ENCODE assay signal across 25 cellular contexts in genomic region chr18:22229456-22230124, GRCh38.
"Had no signal": no experiment of that assay in that cellular context is flagged by ENCODE, and none has a peak within 500 bp of the region (broad histone marks: within the 10 kb centered on the region; RNA-seq: fewer than 3 reads in every experiment).

No MANE protein-coding gene starts in this region.

- H3K9me3 ChIP-seq: colonic mucosa, esophagus muscularis mucosa, gastroesophageal sphincter, heart left ventricle, left lung, mucosa of descending colon, neutrophil, testis, tibial artery, upper lobe of left lung had no signal

- H3K9ac ChIP-seq: parathyroid adenoma had no signal

- H3K4me3 ChIP-seq: colonic mucosa, esophagus muscularis mucosa, gastroesophageal sphincter, heart left ventricle, left lung, mucosa of descending colon, testis, tibial artery, upper lobe of left lung had no signal

- H3K27ac ChIP-seq: colonic mucosa, esophagus muscularis mucosa, foreskin keratinocyte, gastroesophageal sphincter, heart left ventricle, left lung, neutrophil, parathyroid adenoma, testis, tibial artery, upper lobe of left lung had no signal

- DNase-seq: colonic mucosa; effector CD8-positive, alpha-beta T cell; endodermal cell; heart left ventricle; hippocampal formation; left cardiac atrium; left lung; mesenchymal stem cell; mucosa of descending colon; naive B cell; stimulated activated CD4-positive, alpha-beta T cell treated with anti-CD3 and anti-CD28 coated beads, Interleukin-2, amount 100 ng/mL, for 24 hours; stimulated activated CD4-positive, alpha-beta T cell treated with anti-CD3 and anti-CD28 coated beads, Interleukin-4, amount 100 ng/mL, for 4 hours; stimulated activated naive CD8-positive, alpha-beta T cell treated with anti-CD3 and anti-CD28 coated beads, Interleukin-15, Interleukin-2, amounts not matched to agents 100 U/mL and 50 U/mL, for 24 hours; substantia nigra; testis; tibial artery had no signal

- H2AFZ ChIP-seq: parathyroid adenoma had no signal

- H3K79me2 ChIP-seq: parathyroid adenoma had no signal

- H3K27me3 ChIP-seq: colonic mucosa, esophagus muscularis mucosa, heart left ventricle, left lung, neutrophil, testis, tibial artery, upper lobe of left lung had no signal

- H3K36me3 ChIP-seq: colonic mucosa, esophagus muscularis mucosa, gastroesophageal sphincter, heart left ventricle, left lung, neutrophil, tibial artery, upper lobe of left lung had no signal

- H3K4me1 ChIP-seq: colonic mucosa, esophagus muscularis mucosa, foreskin keratinocyte, gastroesophageal sphincter, heart left ventricle, left lung, parathyroid adenoma, testis, tibial artery, upper lobe of left lung had no signal

- ATAC-seq: foreskin keratinocyte; gastroesophageal sphincter; heart left ventricle; left lung; mucosa of descending colon; natural killer cell treated with Interleukin-12 subunit alpha and Interleukin-12 subunit beta and Interleukin-15 and Interleukin-18, amount 100 ng/mL, for 72 hours; sciatic nerve; stimulated activated memory B cell treated with anti-CD40 and anti-IgM and Interleukin-4, amounts not matched to agents 10 μg/mL and 1 μg/mL and 100 μg/mL, for 72 hours; stimulated activated naive CD8-positive, alpha-beta T cell treated with anti-CD3 and anti-CD28 coated beads, Interleukin-15, Interleukin-2, amounts not matched to agents 100 U/mL and 50 U/mL, for 24 hours had no signal
